ENCODE assay signal across 1 cellular context in the genomic region with DNA sequence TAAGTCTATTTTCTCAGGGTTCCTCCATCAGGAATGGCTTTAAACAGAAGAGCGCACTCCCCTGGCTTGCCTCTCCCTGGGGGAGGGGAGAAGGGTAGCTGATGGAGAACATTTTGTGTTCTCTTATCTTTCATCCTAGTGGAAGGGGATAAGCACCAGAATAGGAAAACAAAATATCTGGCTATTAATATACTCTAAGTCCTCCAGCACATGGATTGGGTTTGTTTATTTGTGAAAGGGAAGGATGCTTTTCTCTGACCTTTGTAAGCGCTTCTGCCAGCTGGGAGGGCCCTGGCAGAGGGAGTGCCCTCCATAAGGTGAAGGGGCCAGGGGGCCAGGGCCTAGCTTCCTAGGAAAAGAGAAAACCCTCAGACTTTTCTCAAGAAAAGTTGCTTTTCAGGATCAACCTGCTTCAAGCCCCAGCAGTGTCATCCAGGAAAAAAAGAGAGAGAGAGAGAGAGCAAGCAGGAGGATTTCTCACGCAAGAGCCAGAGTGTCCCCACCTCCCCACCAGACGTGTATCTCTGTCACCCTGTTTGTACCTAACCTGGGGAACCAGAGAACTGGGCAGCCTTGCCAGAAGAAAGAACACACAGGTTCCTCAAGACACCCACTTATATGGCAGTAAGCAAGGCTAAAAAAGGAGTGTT.
TF ChIP-seq lines count a peak whose summit lies in the region.

No MANE protein-coding gene starts in this region.

TF ChIP-seq in IMR-90, 13 proteins besides CTCF, POLR2A, EP300 and RAD21 (continued from another document):
- TF ChIP-seq, protein P1, sequence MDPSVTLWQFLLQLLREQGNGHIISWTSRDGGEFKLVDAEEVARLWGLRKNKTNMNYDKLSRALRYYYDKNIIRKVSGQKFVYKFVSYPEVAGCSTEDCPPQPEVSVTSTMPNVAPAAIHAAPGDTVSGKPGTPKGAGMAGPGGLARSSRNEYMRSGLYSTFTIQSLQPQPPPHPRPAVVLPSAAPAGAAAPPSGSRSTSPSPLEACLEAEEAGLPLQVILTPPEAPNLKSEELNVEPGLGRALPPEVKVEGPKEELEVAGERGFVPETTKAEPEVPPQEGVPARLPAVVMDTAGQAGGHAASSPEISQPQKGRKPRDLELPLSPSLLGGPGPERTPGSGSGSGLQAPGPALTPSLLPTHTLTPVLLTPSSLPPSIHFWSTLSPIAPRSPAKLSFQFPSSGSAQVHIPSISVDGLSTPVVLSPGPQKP (IDR thresholded peaks at IDR 0.05; ENCODE audit: borderline replicate concordance, low read depth, low read length) = no peak
- no peak for TF ChIP-seq CEBPB (IDR thresholded peaks at IDR 0.05; ENCODE audit: low read depth, low read length)
